In the genomic region with DNA sequence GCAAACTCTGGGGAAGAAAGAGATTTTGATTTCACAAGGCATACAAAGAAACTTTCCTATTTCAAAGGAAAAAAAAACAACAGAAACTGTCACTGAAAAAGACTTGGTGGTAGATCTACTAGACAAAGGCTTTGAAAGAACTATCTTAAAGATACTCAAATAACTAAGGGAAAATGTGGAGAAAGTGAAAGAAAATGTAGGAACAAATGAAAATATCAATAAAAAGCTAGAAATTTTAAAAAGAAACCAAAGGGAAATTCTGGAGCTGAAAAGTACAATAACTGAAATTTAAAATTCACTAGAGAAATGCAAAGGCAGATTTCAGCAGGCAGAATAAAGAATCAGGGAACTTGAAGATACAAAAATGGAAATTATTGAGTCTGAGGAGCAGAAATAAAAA, we compare ENCODE assay signal across 30 cellular contexts. TPM values are rescaled to one million over a fixed set of nuclear protein-coding genes. Genes with fewer than 3 reads are reported as not detected.
"Had no signal": no experiment of that assay in that cellular context is flagged by ENCODE, and none has a peak within 500 bp of the region (broad histone marks: within the 10 kb centered on the region; RNA-seq: fewer than 3 reads in every experiment).

No MANE protein-coding gene starts in this region.

- H3K36me3 ChIP-seq: adrenal gland, breast epithelium, WERI-Rb-1 had no signal

- H3K4me1 ChIP-seq: adrenal gland, breast epithelium had no signal

- H3K27ac ChIP-seq: adrenal gland, breast epithelium, SK-N-MC, WERI-Rb-1 had no signal

- H3K4me1 Mint-ChIP-seq: activated CD4-positive, alpha-beta memory T cell treated with anti-CD3 and anti-CD28 coated beads, Interleukin-2, amount 10 ng/mL, durations not matched to agents 7 days and 5 days; activated CD4-positive, alpha-beta T cell treated with anti-CD3 and anti-CD28 coated beads for 36 hours had no signal

- H3K4me3 Mint-ChIP-seq: activated CD4-positive, alpha-beta memory T cell treated with anti-CD3 and anti-CD28 coated beads, Interleukin-2, amount 10 ng/mL, durations not matched to agents 7 days and 5 days; activated CD4-positive, alpha-beta T cell treated with anti-CD3 and anti-CD28 coated beads for 36 hours; activated T-helper 1 cell treated with anti-CD3 and anti-CD28 coated beads, Interleukin-12 subunit alpha, Interleukin-12 subunit beta, Interleukin-2, Interleukin-4 antibody, amounts not matched to agents 30 ng/mL and 10 ng/mL and 1 ng/mL, durations not matched to agents 14 hours and 24 hours and 36 hours; T-cell had no signal

- H3K4me3 ChIP-seq: adrenal gland, breast epithelium, SK-N-MC had no signal

- H3K27ac Mint-ChIP-seq: activated CD4-positive, alpha-beta memory T cell treated with anti-CD3 and anti-CD28 coated beads, Interleukin-2, amount 10 ng/mL, durations not matched to agents 7 days and 5 days; activated CD4-positive, alpha-beta T cell treated with anti-CD3 and anti-CD28 coated beads for 36 hours; activated naive CD4-positive, alpha-beta T cell treated with anti-CD3 and anti-CD28 coated beads, Interleukin-2, amount 50 U/mL, for 72 hours; activated T-helper 1 cell treated with anti-CD3 and anti-CD28 coated beads, Interleukin-12 subunit alpha, Interleukin-12 subunit beta, Interleukin-2, Interleukin-4 antibody, amounts not matched to agents 30 ng/mL and 10 ng/mL and 1 ng/mL, durations not matched to agents 14 hours and 24 hours and 36 hours; T-cell had no signal

- DNase-seq: activated CD4-positive, alpha-beta memory T cell treated with anti-CD3 and anti-CD28 coated beads, Interleukin-2, amount 10 ng/mL, durations not matched to agents 7 days and 5 days; activated CD4-positive, alpha-beta T cell treated with anti-CD3 and anti-CD28 coated beads for 36 hours; activated CD4-positive, alpha-beta T cell treated with anti-CD3 and anti-CD28 coated beads, Interleukin-2, amount 50 U/mL, for 1 hour; activated CD8-positive, alpha-beta memory T cell treated with anti-CD3 and anti-CD28 coated beads, Interleukin-2, amount 50 U/mL, for 4 hours; activated effector memory CD4-positive, alpha-beta T cell treated with Interleukin-2 at 50 U/mL for 16 hours; activated naive CD4-positive, alpha-beta T cell treated with Interleukin-2 at 50 U/mL for 16 hours; adrenal gland; anterior cingulate cortex; caudate nucleus; KG1; NCI-H1048; NCI-H1417; NCI-H1930; NCI-H2107; NCI-H2171 treated with DMSO at 0.1 percent for 48 hours; NCI-H345; NCI-H510A treated with DMSO at 0.1 percent for 48 hours; NCI-H69; NK-92 treated with Interleukin-12 subunit alpha and Interleukin-12 subunit beta, amount 100 ng/mL, for 24 hours; OCI-M1; RPMI8226; T-cell; T-helper 2 cell; WERI-Rb-1 had no signal

RNA-seq across cellular contexts. Expression of a gene that starts 51.3 kb away (rescaled TPM):
- total RNA-seq: LHCN-M2, M059J had no signal
